1 cellular context compared by ENCODE assay signal in genomic region chr7:39924122-39924521, GRCh38.
TF ChIP-seq lines count a peak whose summit lies in the region.

No MANE protein-coding gene starts in this region.

TF ChIP-seq in H1, 55 proteins besides CTCF, POLR2A, EP300 and RAD21:
- no peak for TF ChIP-seq YY1 (IDR thresholded peaks at IDR 0.05; ENCODE audit: low read depth, low read length)
- TF ChIP-seq KDM4A (IDR thresholded peaks at IDR 0.05; ENCODE audit: low read depth, low read length, severe bottlenecking): no peak
- no peak for TF ChIP-seq ASH2L (IDR thresholded peaks at IDR 0.05; ENCODE audit: low read length)
- no peak for TF ChIP-seq POLR2AphosphoS5 (IDR thresholded peaks at IDR 0.05; ENCODE audit: low read depth, low read length)
- no peak for TF ChIP-seq CTBP2 (IDR thresholded peaks at IDR 0.05; ENCODE audit: borderline replicate concordance, insufficient read depth, insufficient read length, low read length)
- TF ChIP-seq RBBP5 (IDR thresholded peaks at IDR 0.05; ENCODE audit: borderline replicate concordance, low read depth, low read length): no peak
- no peak for TF ChIP-seq TEAD4 (IDR thresholded peaks at IDR 0.05; ENCODE audit: low read depth, low read length)
- no peak for TF ChIP-seq CBX5 (IDR thresholded peaks at IDR 0.05; ENCODE audit: low read depth, low read length)
- TF ChIP-seq CREB1 (IDR thresholded peaks at IDR 0.05): no peak
- no peak for TF ChIP-seq CHD7 (IDR thresholded peaks at IDR 0.05; ENCODE audit: insufficient replicate concordance, low read length)
- no peak for TF ChIP-seq GABPA (IDR thresholded peaks at IDR 0.05; ENCODE audit: borderline replicate concordance, insufficient read depth, low read length)
- no peak for TF ChIP-seq HDAC6 (IDR thresholded peaks at IDR 0.05; ENCODE audit: low read depth, low read length)
- no peak for TF ChIP-seq CHD1 (IDR thresholded peaks at IDR 0.05; ENCODE audit: low read depth, low read length)
- TF ChIP-seq CEBPB (IDR thresholded peaks at IDR 0.05; ENCODE audit: low read depth, low read length): no peak
- TF ChIP-seq SIRT6 (IDR thresholded peaks at IDR 0.05; ENCODE audit: low read length): no peak
